In the genomic region with DNA sequence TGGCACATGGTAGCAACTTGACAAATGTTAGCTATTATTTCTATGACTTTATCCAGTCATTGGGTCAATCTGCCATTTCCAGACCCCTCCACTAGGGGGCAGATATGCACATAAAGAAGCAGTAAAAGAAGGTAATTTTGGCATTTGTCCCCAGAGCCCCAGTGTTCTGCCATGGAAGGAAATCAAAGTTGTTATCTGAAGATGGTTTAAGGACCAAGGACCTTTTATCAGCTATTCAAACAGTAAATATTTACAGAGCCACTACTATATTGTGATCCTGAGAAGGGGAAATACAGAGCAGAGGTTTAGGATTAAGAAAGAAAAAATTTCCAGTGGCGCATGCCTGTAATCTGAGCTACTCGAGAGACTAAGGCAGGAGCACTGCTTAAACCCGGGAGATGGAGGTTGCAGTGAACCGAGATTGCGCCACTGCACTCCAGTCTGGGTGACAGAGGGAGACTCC, we compare ENCODE assay signal across 8 cellular contexts. TPM values are rescaled to one million over a fixed set of nuclear protein-coding genes. Genes with fewer than 3 reads are reported as not detected.
DNase-seq lines count a peak whose midpoint lies in the region; ATAC-seq, FAIRE-seq and TF ChIP-seq lines count a peak whose summit lies in the region.

No MANE protein-coding gene starts in this region.

- no peak for ATAC-seq in HG02885 (IDR thresholded peaks at IDR 0.05; ENCODE audit: poor library complexity, unreplicated experiment)

- TF ChIP-seq RAD21 in H1 (IDR thresholded peaks at IDR 0.05 in 1 of 2, conservative IDR thresholded peaks at IDR 0.05 in 1 of 2; ENCODE audit: low read depth in 2 of 2, low read length in 2 of 2), result peak; percentile 63 to 72

- no peaks in the 10 kb centered on the region for H3K23me2 ChIP-seq in H1 (ENCODE audit: low read depth, low read length)

- H3K4me3 ChIP-seq in HL-60 (replicated peaks; ENCODE audit: insufficient read depth, low read length) (no peak overlapping the region), H1 (ENCODE audit: extremely low read depth in 1 of 4, insufficient read depth in 2 of 4, low read depth in 3 of 4, low read length in 4 of 4) (no peak overlapping the region)

- no peak overlapping the region for H2BK20ac ChIP-seq in H1 (ENCODE audit: low read length)

- peak; percentile 92 for TF ChIP-seq CTCF in HL-60 (IDR thresholded peaks at IDR 0.05; ENCODE audit: insufficient read depth, low read length)
- TF ChIP-seq CTCF in H1 (IDR thresholded peaks at IDR 0.05; ENCODE audit: control extremely low read depth in 1 of 3, insufficient read depth in 1 of 3, low read depth in 1 of 3, low read length in 3 of 3), result peak in 2 of 3 experiments; percentile 62 to 81; a peak in 3 of 4 replicates

- no peak overlapping the region for H3K18ac ChIP-seq in H1 (ENCODE audit: extremely low read depth, low read length)

- H2BK12ac ChIP-seq in H1 (ENCODE audit: low read depth, low read length), result no peak overlapping the region

- DNase-seq in DMS79 treated with DMSO at 0.1 percent for 48 hours (lab: John Stamatoyannopoulos, UW), result peak; percentile 75
- peak in 1 of 2 experiments; percentile 79 for DNase-seq in HL-60 (ENCODE audit: low read depth in 1 of 2, low spot score in 1 of 2)
- DNase-seq in NOMO-1 (lab: John Stamatoyannopoulos, UW; ENCODE audit: unreplicated experiment in 2 of 2), result peak; percentile 11 to 48
- DNase-seq in activated CD8-positive, alpha-beta memory T cell treated with anti-CD3 and anti-CD28 coated beads for 4 hours (ENCODE audit: low read depth in 2 of 2), result peak; percentile 59 to 68
- peak in 1 of 2 experiments; percentile 84 for DNase-seq in H1 (ENCODE audit: low read depth in 1 of 2, low spot score in 2 of 2)
- peak; percentile 81 for DNase-seq in myocyte (ENCODE audit: low read depth)
- DNase-seq in stimulated activated naive CD4-positive, alpha-beta T cell treated with Interleukin-2 at 50 U/mL for 16 hours (lab: John Stamatoyannopoulos, UW), result peak; percentile 66

- no peaks in the 10 kb centered on the region for H4K20me1 ChIP-seq in H1 (replicated peaks in 1 of 2; ENCODE audit: control insufficient read depth in 1 of 2, insufficient read depth in 2 of 2, low read length in 2 of 2)

- H2BK15ac ChIP-seq in H1 (ENCODE audit: low read length), result peak overlapping the region; percentile 95; the same call in 1 of the 2 replicates

- peaks cover 0 to 10% of the 10 kb centered on the region in 2 experiments; a peak in 1 of 4 replicates for H3K79me2 ChIP-seq in H1 (ENCODE audit: control insufficient read depth in 1 of 2, insufficient read depth in 2 of 2, low read length in 2 of 2)

- peaks cover 9 to 27% (median 21%) of the 10 kb centered on the region in 4 experiments; a peak in 7 of 8 replicates for H3K36me3 ChIP-seq in H1 (ENCODE audit: control insufficient read depth in 2 of 4, insufficient read depth in 4 of 4, low read length in 3 of 4)

- no peak overlapping the region for H2AFZ ChIP-seq in H1 (ENCODE audit: low read length)

- FAIRE-seq in H1 (lab: Jason Lieb, UNC), result no peak

- POLR2A ChIA-PET in H1 (lab: Charles Lee; ENCODE audit: partially characterized antibody), result interaction anchor here (0.7 to 11.4 kb wide), 15 partner anchors 15 to 134 kb away, joined by 3 to 240 read pairs (median 4); partner anchors contain the start of genes FLOT2, TLCD1 and TRAF4

- no peak overlapping the region for H4K91ac ChIP-seq in H1 (replicated peaks; ENCODE audit: insufficient read length, low read length)

- no peak overlapping the region for H3K56ac ChIP-seq in H1 (replicated peaks; ENCODE audit: insufficient read length, low read depth, low read length)

- H3K4me1 ChIP-seq in H1 (replicated peaks in 1 of 4; ENCODE audit: control insufficient read depth in 3 of 4, insufficient read depth in 4 of 4, low read length in 3 of 4), result peaks cover 9 to 25% (median 18%) of the 10 kb centered on the region in 4 experiments

- H3K23ac ChIP-seq in H1 (ENCODE audit: insufficient read length), result no peak overlapping the region

- H3K27ac ChIP-seq in HL-60 (replicated peaks), result no peak overlapping the region
- H3K27ac ChIP-seq in H1 (ENCODE audit: low read depth, low read length), result no peak overlapping the region

- peaks cover 2% of the 10 kb centered on the region; the same call in 1 of the 2 replicates for H3K79me1 ChIP-seq in H1 (ENCODE audit: low read depth, low read length)

- H4K8ac ChIP-seq in H1 (ENCODE audit: extremely low read depth, insufficient read depth, low read length), result no peak overlapping the region

- H2AK5ac ChIP-seq in H1 (ENCODE audit: low read depth, low read length), result no peak overlapping the region

- no peak overlapping the region for H3K4me2 ChIP-seq in H1 (ENCODE audit: insufficient read depth in 1 of 2, low read depth in 2 of 2, low read length in 2 of 2)

- H3K9ac ChIP-seq in H1 (replicated peaks in 1 of 4; ENCODE audit: extremely low read depth in 1 of 4, low read depth in 3 of 4, low read length in 3 of 4), result no peak overlapping the region

- WGBS in H1 (ENCODE audit: extremely low coverage in 1 of 2, insufficient coverage in 1 of 2, insufficient read length in 1 of 2, insufficient replicate concordance in 2 of 2, low coverage in 1 of 2, low lambda C conversion rate in 2 of 2, missing lambda C conversion rate in 1 of 2), 2 experiments, result 91% methylated on average over 5 of the region's 5 CpGs; no CpG with 5 or more reads in 1 of the 2 experiments

- no peak overlapping the region for H3K4ac ChIP-seq in H1 (replicated peaks; ENCODE audit: insufficient read length, low read depth, low read length)

- H3K9me3 ChIP-seq in H1 (ENCODE audit: insufficient read depth in 2 of 2, low read depth in 1 of 2, low read length in 1 of 2), result no peaks in the 10 kb centered on the region

- H2BK120ac ChIP-seq in H1 (replicated peaks; ENCODE audit: low read depth, low read length), result no peak overlapping the region

- TF ChIP-seq POLR2A in H1 (IDR thresholded peaks at IDR 0.05; ENCODE audit: control extremely low read depth in 1 of 2, low read depth in 2 of 2, low read length in 2 of 2), result no peak

- no peak for TF ChIP-seq EP300 in H1 (IDR thresholded peaks at IDR 0.05; ENCODE audit: borderline replicate concordance in 1 of 2, low read depth in 2 of 2, low read length in 2 of 2)

- H3K27me3 ChIP-seq in HL-60 (ENCODE audit: insufficient read depth, poor library complexity, severe bottlenecking) (no peaks in the 10 kb centered on the region), H1 (replicated peaks in 1 of 4; ENCODE audit: control insufficient read depth in 3 of 4, extremely low read depth in 1 of 4, insufficient read depth in 3 of 4, low read length in 3 of 4) (no peaks in the 10 kb centered on the region)

- CTCF ChIA-PET in H1 (lab: Charles Lee; ENCODE audit: partially characterized antibody), result interaction anchor here (0.6 to 7.3 kb wide), 56 partner anchors 10 to 1163 kb away, joined by 3 to 134 read pairs (median 7); partner anchors contain the start of genes DHRS13, FAM222B, FLOT2 and NEK8

- H4K5ac ChIP-seq in H1 (ENCODE audit: insufficient read length, low read depth, low read length), result no peak overlapping the region

- peak overlapping the region; percentile 29; the same call in 1 of the 2 replicates for H2BK5ac ChIP-seq in H1 (ENCODE audit: low read depth, low read length)

- H3K14ac ChIP-seq in H1 (ENCODE audit: insufficient read length), result no peak overlapping the region

RNA-seq across cellular contexts. Expression of gene TRAF4, which starts 20.0 kb away (rescaled TPM):
- total RNA-seq in H1 (2021; fragmentation: NEBNext Ultra II Directional; extraction: Animal tissue kit (Norgen Biotek cat#: 25700)), result 167 TPM in 2 replicates
- 170 and 282 TPM in 2 replicates for polyA plus RNA-seq in H1 (2011; rRNA removed)
- polyA plus RNA-seq in H1 (2011; cell fraction: cytosol; rRNA removed), result 199 TPM
- 535 TPM for polyA plus RNA-seq in H1 (2011; cell fraction: nucleus; rRNA removed)
- 73.4 to 130 TPM (median 126 TPM) in 4 replicates for polyA plus RNA-seq in H1 (2012, experiment 1 of 2)
- polyA plus RNA-seq in H1 (2012, experiment 2 of 2), result 133 TPM
- 141 TPM for polyA plus RNA-seq in H1 (2013, experiment 1 of 2)
- 132 TPM for polyA plus RNA-seq in H1 (2013, experiment 2 of 2)
- 127 and 172 TPM in 2 replicates for polyA minus RNA-seq in H1 (2011; rRNA and poly(A)+ RNA removed)
- polyA minus RNA-seq in H1 (2011; cell fraction: cytosol; rRNA and poly(A)+ RNA removed), result 127 TPM
- polyA minus RNA-seq in H1 (2011; cell fraction: nucleus; rRNA and poly(A)+ RNA removed), result 288 TPM
- 173 and 248 TPM in 2 replicates for total RNA-seq in myocyte
- polyA plus RNA-seq in myocyte (2012), result 91.1 TPM

RNA-seq across cellular contexts. Expression of gene NEK8, which starts 35.2 kb away (rescaled TPM):
- 14.9 and 16.8 TPM in 2 replicates for total RNA-seq in H1 (2021; fragmentation: NEBNext Ultra II Directional; extraction: Animal tissue kit (Norgen Biotek cat#: 25700))
- polyA plus RNA-seq in H1 (2011; rRNA removed), result 23.3 and 23.4 TPM in 2 replicates
- 30.0 TPM for polyA plus RNA-seq in H1 (2011; cell fraction: cytosol; rRNA removed)
- polyA plus RNA-seq in H1 (2011; cell fraction: nucleus; rRNA removed), result 57.5 TPM
- 19.9 to 22.9 TPM (median 20.6 TPM) in 4 replicates for polyA plus RNA-seq in H1 (2012, experiment 1 of 2)
- 12.2 TPM for polyA plus RNA-seq in H1 (2012, experiment 2 of 2)
- 12.7 TPM for polyA plus RNA-seq in H1 (2013, experiment 1 of 2)
- polyA plus RNA-seq in H1 (2013, experiment 2 of 2), result 10.6 TPM
- 57.7 and 64.5 TPM in 2 replicates for polyA minus RNA-seq in H1 (2011; rRNA and poly(A)+ RNA removed)
- 11.2 TPM for polyA minus RNA-seq in H1 (2011; cell fraction: cytosol; rRNA and poly(A)+ RNA removed)
- polyA minus RNA-seq in H1 (2011; cell fraction: nucleus; rRNA and poly(A)+ RNA removed), result 46.1 TPM
- total RNA-seq in myocyte, result 5.5 and 6.0 TPM in 2 replicates
- 5.6 TPM for polyA plus RNA-seq in myocyte (2012)

RNA-seq across cellular contexts. Expression of gene TLCD1, which starts 37.8 kb away (rescaled TPM):
- total RNA-seq in H1 (2021; fragmentation: NEBNext Ultra II Directional; extraction: Animal tissue kit (Norgen Biotek cat#: 25700)), result 40.7 and 45.3 TPM in 2 replicates
- 101 and 128 TPM in 2 replicates for polyA plus RNA-seq in H1 (2011; rRNA removed)
- polyA plus RNA-seq in H1 (2011; cell fraction: cytosol; rRNA removed), result 68.5 TPM
- polyA plus RNA-seq in H1 (2011; cell fraction: nucleus; rRNA removed), result 49.5 TPM
- 52.1 to 60.3 TPM (median 56.3 TPM) in 4 replicates for polyA plus RNA-seq in H1 (2012, experiment 1 of 2)
- polyA plus RNA-seq in H1 (2012, experiment 2 of 2), result 75.5 TPM
- polyA plus RNA-seq in H1 (2013, experiment 1 of 2), result 78.2 TPM
- polyA plus RNA-seq in H1 (2013, experiment 2 of 2), result 86.3 TPM
- polyA minus RNA-seq in H1 (2011; rRNA and poly(A)+ RNA removed), result 56.0 and 64.2 TPM in 2 replicates
- polyA minus RNA-seq in H1 (2011; cell fraction: cytosol; rRNA and poly(A)+ RNA removed), result 19.7 TPM
- 40.5 TPM for polyA minus RNA-seq in H1 (2011; cell fraction: nucleus; rRNA and poly(A)+ RNA removed)
- total RNA-seq in myocyte, result 11.1 and 22.3 TPM in 2 replicates
- 18.4 TPM for polyA plus RNA-seq in myocyte (2012)

RNA-seq across cellular contexts. Expression of gene RPL23A, which starts 44.0 kb away (rescaled TPM):
- 2,145 and 2,163 TPM in 2 replicates for total RNA-seq in H1 (2021; fragmentation: NEBNext Ultra II Directional; extraction: Animal tissue kit (Norgen Biotek cat#: 25700))
- 884 and 1,227 TPM in 2 replicates for polyA plus RNA-seq in H1 (2011; rRNA removed)
- polyA plus RNA-seq in H1 (2011; cell fraction: cytosol; rRNA removed), result 1,258 TPM
- polyA plus RNA-seq in H1 (2011; cell fraction: nucleus; rRNA removed), result 306 TPM
- 2,135 to 2,354 TPM (median 2,206 TPM) in 4 replicates for polyA plus RNA-seq in H1 (2012, experiment 1 of 2)
- polyA plus RNA-seq in H1 (2012, experiment 2 of 2), result 1,447 TPM
- 3,898 TPM for polyA plus RNA-seq in H1 (2013, experiment 1 of 2)
- 3,934 TPM for polyA plus RNA-seq in H1 (2013, experiment 2 of 2)
- polyA minus RNA-seq in H1 (2011; rRNA and poly(A)+ RNA removed), result 698 and 961 TPM in 2 replicates
- polyA minus RNA-seq in H1 (2011; cell fraction: cytosol; rRNA and poly(A)+ RNA removed), result 469 TPM
- polyA minus RNA-seq in H1 (2011; cell fraction: nucleus; rRNA and poly(A)+ RNA removed), result 493 TPM
- 261 and 384 TPM in 2 replicates for total RNA-seq in myocyte
- polyA plus RNA-seq in myocyte (2012), result 793 TPM

RNA-seq across cellular contexts. Expression of gene RAB34, which starts 46.2 kb away (rescaled TPM):
- 236 and 237 TPM in 2 replicates for total RNA-seq in H1 (2021; fragmentation: NEBNext Ultra II Directional; extraction: Animal tissue kit (Norgen Biotek cat#: 25700))
- polyA plus RNA-seq in H1 (2011; rRNA removed), result 305 and 317 TPM in 2 replicates
- polyA plus RNA-seq in H1 (2011; cell fraction: cytosol; rRNA removed), result 271 TPM
- 400 TPM for polyA plus RNA-seq in H1 (2011; cell fraction: nucleus; rRNA removed)
- 251 to 292 TPM (median 264 TPM) in 4 replicates for polyA plus RNA-seq in H1 (2012, experiment 1 of 2)
- 494 TPM for polyA plus RNA-seq in H1 (2012, experiment 2 of 2)
- polyA plus RNA-seq in H1 (2013, experiment 1 of 2), result 193 TPM
- polyA plus RNA-seq in H1 (2013, experiment 2 of 2), result 187 TPM
- 277 and 302 TPM in 2 replicates for polyA minus RNA-seq in H1 (2011; rRNA and poly(A)+ RNA removed)
- polyA minus RNA-seq in H1 (2011; cell fraction: cytosol; rRNA and poly(A)+ RNA removed), result 114 TPM
- 81.9 TPM for polyA minus RNA-seq in H1 (2011; cell fraction: nucleus; rRNA and poly(A)+ RNA removed)
- 162 and 198 TPM in 2 replicates for total RNA-seq in myocyte
- 125 TPM for polyA plus RNA-seq in myocyte (2012)
